In genomic region chrY:21180921-21181320, GRCh38 we compare ENCODE assay signal across 15 cellular contexts.
DNase-seq lines count a peak whose midpoint lies in the region; ATAC-seq and TF ChIP-seq lines count a peak whose summit lies in the region.
"Had no signal": no experiment of that assay in that cellular context is flagged by ENCODE, and none has a peak within 500 bp of the region (broad histone marks: within the 10 kb centered on the region; RNA-seq: fewer than 3 reads in every experiment).

No MANE protein-coding gene starts in this region.

- no peak for TF ChIP-seq CTCF in RWPE1 (conservative IDR thresholded peaks at IDR 0.05; ENCODE audit: low read depth)

- CTCF ChIA-PET in activated CD4-positive, alpha-beta T cell treated with anti-CD3 and anti-CD28 coated beads for 36 hours (lab: Charles Lee): interaction anchor here (0.7 kb wide), 1 partner anchor 499 kb away, joined by 3 read pairs; no protein-coding TSS in a partner anchor
- CTCF ChIA-PET in RWPE1 (lab: Yijun Ruan, JAX): no interaction called here

- intact Hi-C loops in activated CD4-positive, alpha-beta T cell treated with anti-CD3 and anti-CD28 coated beads for 36 hours (cut with DNase I, micrococcal nuclease): loop anchor here (5.0 kb wide), 1 partner anchor 66 kb away; no protein-coding TSS in a partner anchor

- H3K4me1 Mint-ChIP-seq in activated CD4-positive, alpha-beta T cell treated with anti-CD3 and anti-CD28 coated beads for 36 hours: peaks cover 41% of the 10 kb centered on the region
- H3K4me1 Mint-ChIP-seq in activated naive CD8-positive, alpha-beta T cell (ENCODE audit: low read depth): peaks cover 30% of the 10 kb centered on the region
- H3K4me1 Mint-ChIP-seq: endodermal cell had no signal

- H3K9me3 Mint-ChIP-seq in activated CD4-positive, alpha-beta T cell treated with anti-CD3 and anti-CD28 coated beads for 36 hours (ENCODE audit: low read depth): no peaks in the 10 kb centered on the region
- no peaks in the 10 kb centered on the region for H3K9me3 Mint-ChIP-seq in activated naive CD8-positive, alpha-beta T cell (ENCODE audit: low read depth)
- H3K9me3 Mint-ChIP-seq: endodermal cell had no signal

- H3K27ac Mint-ChIP-seq in activated CD4-positive, alpha-beta T cell treated with anti-CD3 and anti-CD28 coated beads for 36 hours: peak overlapping the region; percentile 51
- no peak overlapping the region for H3K27ac Mint-ChIP-seq in activated naive CD8-positive, alpha-beta T cell
- H3K27ac Mint-ChIP-seq: endodermal cell had no signal

- ATAC-seq in activated CD4-positive, alpha-beta T cell treated with anti-CD3 and anti-CD28 coated beads for 36 hours: peak; percentile 98
- no peak for ATAC-seq in HG02884 (IDR thresholded peaks at IDR 0.05; ENCODE audit: unreplicated experiment)
- no peak for ATAC-seq in HG03045 (IDR thresholded peaks at IDR 0.05; ENCODE audit: unreplicated experiment)
- ATAC-seq in GM18517 (IDR thresholded peaks at IDR 0.05; ENCODE audit: unreplicated experiment): no peak

- H3K4me3 ChIP-seq in Jurkat, Clone E6-1 (ENCODE audit: low read length): no peak overlapping the region
- H3K4me3 ChIP-seq: BLaER1, prostate gland had no signal

- POLR2A ChIA-PET in activated CD4-positive, alpha-beta T cell treated with anti-CD3 and anti-CD28 coated beads for 36 hours (lab: Charles Lee): no interaction called here
- POLR2A ChIA-PET in RWPE1 (lab: Yijun Ruan, JAX; ENCODE audit: low non-redundant PET): no interaction called here

- no peaks in the 10 kb centered on the region for H3K36me3 Mint-ChIP-seq in activated CD4-positive, alpha-beta T cell treated with anti-CD3 and anti-CD28 coated beads for 36 hours (ENCODE audit: low read depth)
- H3K36me3 Mint-ChIP-seq in activated naive CD8-positive, alpha-beta T cell: no peaks in the 10 kb centered on the region

- no peak overlapping the region for H3K4me3 Mint-ChIP-seq in activated CD4-positive, alpha-beta T cell treated with anti-CD3 and anti-CD28 coated beads for 36 hours
- peak overlapping the region; percentile 40 for H3K4me3 Mint-ChIP-seq in activated naive CD8-positive, alpha-beta T cell
- H3K4me3 Mint-ChIP-seq: endodermal cell had no signal

- H3K27me3 Mint-ChIP-seq in activated CD4-positive, alpha-beta T cell treated with anti-CD3 and anti-CD28 coated beads for 36 hours: no peaks in the 10 kb centered on the region
- no peaks in the 10 kb centered on the region for H3K27me3 Mint-ChIP-seq in activated naive CD8-positive, alpha-beta T cell

- peak; percentile 54 for DNase-seq in Jurkat, Clone E6-1 (ENCODE audit: low read depth, low spot score)
- peak; percentile 67 for DNase-seq in activated CD4-positive, alpha-beta T cell treated with anti-CD3 and anti-CD28 coated beads for 36 hours
- peak; percentile 46 for DNase-seq in stimulated activated CD4-positive, alpha-beta T cell treated with anti-CD3 and anti-CD28 coated beads, Interleukin-4, amount 100 ng/mL, for 24 hours
- DNase-seq in RWPE1 (ENCODE audit: low spot score): no peak
- DNase-seq: endodermal cell, KBM-7, NCI-H1417 treated with DMSO at 0.1 percent for 48 hours, NCI-H748 treated with DMSO at 0.1 percent for 48 hours, T1000 had no signal

- H3K27ac ChIP-seq in RWPE1: no peak overlapping the region
- H3K27ac ChIP-seq: BLaER1, prostate gland had no signal
